In the genomic region with DNA sequence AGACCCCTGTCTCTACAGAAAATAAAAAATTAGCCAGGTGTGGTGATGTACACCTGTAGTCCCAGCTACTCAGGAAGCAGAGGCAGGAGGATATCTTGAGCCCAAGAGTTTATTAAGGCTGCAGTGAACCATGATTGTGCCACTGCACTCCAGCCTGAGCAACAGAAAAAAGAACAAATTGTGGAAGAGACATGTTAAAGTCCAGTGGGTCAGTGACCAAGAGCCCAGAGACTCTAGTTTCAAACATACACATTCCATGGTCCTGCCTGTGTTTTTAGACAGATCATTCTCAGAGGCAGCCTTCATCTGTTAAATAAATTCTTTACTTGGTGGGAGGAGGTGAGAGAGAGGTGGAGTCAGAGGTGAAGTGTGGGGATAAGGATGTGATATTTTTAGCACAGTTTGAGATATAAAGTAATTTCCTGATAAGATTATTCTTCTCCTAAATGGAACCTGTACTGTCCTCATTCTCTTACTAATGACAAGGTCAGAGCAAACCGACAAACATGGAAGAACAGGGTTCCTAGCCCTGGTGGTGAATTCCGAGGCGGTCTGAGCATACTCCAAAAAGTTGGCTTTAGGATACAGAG, we compare ENCODE assay signal across 16 cellular contexts. TPM values are rescaled to one million over a fixed set of nuclear protein-coding genes. Genes with fewer than 3 reads are reported as not detected.
DNase-seq lines count a peak whose midpoint lies in the region; ATAC-seq, FAIRE-seq and TF ChIP-seq lines count a peak whose summit lies in the region.
"Had no signal": no experiment of that assay in that cellular context is flagged by ENCODE, and none has a peak within 500 bp of the region (broad histone marks: within the 10 kb centered on the region; RNA-seq: fewer than 3 reads in every experiment).

No MANE protein-coding gene starts in this region.

- H3K4me1 Mint-ChIP-seq in dendritic cell treated with granulocyte-macrophage colony-stimulating factor and Interleukin-4, amounts not matched to agents 40 ng/mL and 50 ng/mL, for 4 days (ENCODE audit: low read depth), result peaks cover 53% of the 10 kb centered on the region
- peaks cover 63 to 98% (median 84%) of the 10 kb centered on the region in 7 donors for H3K4me1 Mint-ChIP-seq in naive thymus-derived CD4-positive, alpha-beta T cell

- no peak overlapping the region for H4K5ac ChIP-seq in IMR-90 (ENCODE audit: low read depth, low read length)

- H4K8ac ChIP-seq in IMR-90 (ENCODE audit: low read depth in 2 of 2, low read length in 2 of 2), result no peak overlapping the region

- FAIRE-seq in RCC 7860 (lab: Jason Lieb, UNC) (no peak), GM12891 (lab: Jason Lieb, UNC) (no peak)

- H3K36me3 ChIP-seq in BLaER1 treated with 17β-estradiol and CSF1 and Interleukin-3, amounts not matched to agents 10 nM and 100 nM, result peaks cover 23 to 61% (median 30%) of the 10 kb centered on the region in 11 experiments; a peak in 20 of 22 replicates
- H3K36me3 ChIP-seq in IMR-90 (ENCODE audit: control insufficient read depth, insufficient read depth, low read length), result no peaks in the 10 kb centered on the region
- H3K36me3 ChIP-seq in naive thymus-derived CD4-positive, alpha-beta T cell (ENCODE audit: control insufficient read depth in 2 of 3, insufficient read depth in 3 of 3, low read length in 3 of 3), result peaks cover 0 to 4% (median 0%) of the 10 kb centered on the region in 3 experiments
- H3K36me3 ChIP-seq in SJCRH30, result no peaks in the 10 kb centered on the region
- H3K36me3 ChIP-seq: MG63, prostate gland had no signal

- H3K23ac ChIP-seq in IMR-90 (ENCODE audit: low read depth, low read length), result peak overlapping the region; percentile 3; the same call in 1 of the 2 replicates

- H2BK120ac ChIP-seq in IMR-90 (ENCODE audit: low read depth, low read length), result no peak overlapping the region

- DNase-seq in IMR-90 (no peak), SJCRH30 (no peak), RCC 7860 (ENCODE audit: low spot score) (no peak), GM12891 (ENCODE audit: insufficient read length, low spot score) (no peak), NCI-H774 (lab: John Stamatoyannopoulos, UW) (no peak)
- no peak for DNase-seq in naive thymus-derived CD4-positive, alpha-beta T cell
- DNase-seq: AML-193; dermis blood vessel endothelial cell; MG63; OCI-M1; stimulated activated CD4-positive, alpha-beta T cell treated with anti-CD3 and anti-CD28 coated beads, Interleukin-2, amount 100 ng/mL, for 24 hours had no signal

- BruUV-seq in IMR-90 (replicated peaks; lab: Mats Ljungman, UMichigan), result no TSS peak

- no peaks in the 10 kb centered on the region for H3K27me3 Mint-ChIP-seq in dendritic cell treated with granulocyte-macrophage colony-stimulating factor and Interleukin-4, amounts not matched to agents 40 ng/mL and 50 ng/mL, for 4 days
- no peaks in the 10 kb centered on the region for H3K27me3 Mint-ChIP-seq in naive thymus-derived CD4-positive, alpha-beta T cell

- H3K9me1 ChIP-seq in IMR-90 (ENCODE audit: insufficient read depth, low read length), result peaks cover 16% of the 10 kb centered on the region

- no peak overlapping the region for H3K4me3 Mint-ChIP-seq in dendritic cell treated with granulocyte-macrophage colony-stimulating factor and Interleukin-4, amounts not matched to agents 40 ng/mL and 50 ng/mL, for 4 days
- peak overlapping the region in 9 of 10 donors; percentile 50 to 74 (median 64) for H3K4me3 Mint-ChIP-seq in naive thymus-derived CD4-positive, alpha-beta T cell
- H3K4me3 Mint-ChIP-seq: mesothelial cell of epicardium had no signal

- peak overlapping the region; percentile 2 to 64 (median 22); a peak in 17 of 22 replicates for H3K4me2 ChIP-seq in BLaER1 treated with 17β-estradiol and CSF1 and Interleukin-3, amounts not matched to agents 10 nM and 100 nM
- H3K4me2 ChIP-seq in IMR-90 (ENCODE audit: low read depth, low read length), result no peak overlapping the region

- peaks cover 0 to 100% (median 100%) of the 10 kb centered on the region in 11 experiments; a peak in 20 of 22 replicates for H4K20me1 ChIP-seq in BLaER1 treated with 17β-estradiol and CSF1 and Interleukin-3, amounts not matched to agents 10 nM and 100 nM
- peaks cover 41% of the 10 kb centered on the region; the same call in 1 of the 2 replicates for H4K20me1 ChIP-seq in IMR-90 (ENCODE audit: insufficient read depth, low read length)

- H2BK15ac ChIP-seq in IMR-90 (ENCODE audit: low read depth, low read length), result no peak overlapping the region

- CTCF ChIA-PET in IMR-90 (lab: Yijun Ruan, JAX), result no interaction called here
- CTCF ChIA-PET in naive thymus-derived CD4-positive, alpha-beta T cell (lab: Charles Lee), result interaction anchor here (0.7 kb wide), 1 partner anchor 31 kb away, joined by 3 read pairs; no protein-coding TSS in a partner anchor

- H3K18ac ChIP-seq in IMR-90 (ENCODE audit: low read depth, low read length), result no peak overlapping the region

- no peak overlapping the region for H3K14ac ChIP-seq in IMR-90 (replicated peaks; ENCODE audit: low read depth, low read length)

- TF ChIP-seq CTCF in IMR-90 (conservative IDR thresholded peaks at IDR 0.05; ENCODE audit: low read depth, low read length), result no peak

- no peak overlapping the region for H2AFZ ChIP-seq in IMR-90 (replicated peaks; ENCODE audit: low read length, poor library complexity)

- H3K36me3 Mint-ChIP-seq in dendritic cell treated with granulocyte-macrophage colony-stimulating factor and Interleukin-4, amounts not matched to agents 40 ng/mL and 50 ng/mL, for 4 days (ENCODE audit: low read depth), result peaks cover 34% of the 10 kb centered on the region
- H3K36me3 Mint-ChIP-seq in naive thymus-derived CD4-positive, alpha-beta T cell, result peaks cover 4 to 40% (median 18%) of the 10 kb centered on the region in 5 donors
- H3K36me3 Mint-ChIP-seq: mesothelial cell of epicardium had no signal

- H3K27ac ChIP-seq in BLaER1 treated with 17β-estradiol and CSF1 and Interleukin-3, amounts not matched to agents 10 nM and 100 nM, result peak overlapping the region in 4 of 11 experiments; percentile 13 to 30 (median 24); a peak in 5 of 22 replicates
- H3K27ac ChIP-seq in IMR-90 (ENCODE audit: insufficient read depth, low read length) (no peak overlapping the region), SJCRH30 (no peak overlapping the region)
- H3K27ac ChIP-seq in naive thymus-derived CD4-positive, alpha-beta T cell (ENCODE audit: low read depth, low read length), result peak overlapping the region; percentile 51
- H3K27ac ChIP-seq: prostate gland had no signal

- no peak overlapping the region; the same call in 1 of the 2 replicates for H2AK5ac ChIP-seq in IMR-90 (ENCODE audit: low read depth, low read length)

- H2AK9ac ChIP-seq in IMR-90 (replicated peaks; ENCODE audit: low read depth, low read length, poor library complexity), result no peak overlapping the region

- H3K9me3 Mint-ChIP-seq in dendritic cell treated with granulocyte-macrophage colony-stimulating factor and Interleukin-4, amounts not matched to agents 40 ng/mL and 50 ng/mL, for 4 days, result no peaks in the 10 kb centered on the region
- peaks cover 0 to 2% (median 0%) of the 10 kb centered on the region in 11 donors for H3K9me3 Mint-ChIP-seq in naive thymus-derived CD4-positive, alpha-beta T cell
- H3K9me3 Mint-ChIP-seq: mesothelial cell of epicardium had no signal

- H4K91ac ChIP-seq in IMR-90 (ENCODE audit: insufficient read depth, low read depth, low read length), result no peak overlapping the region

- H3K4me1 ChIP-seq in BLaER1 treated with 17β-estradiol and CSF1 and Interleukin-3, amounts not matched to agents 10 nM and 100 nM, result peaks cover 20 to 98% (median 54%) of the 10 kb centered on the region in 10 experiments
- peaks cover 4% of the 10 kb centered on the region for H3K4me1 ChIP-seq in IMR-90 (ENCODE audit: control insufficient read depth, insufficient read depth, low read length)
- H3K4me1 ChIP-seq in naive thymus-derived CD4-positive, alpha-beta T cell (ENCODE audit: control insufficient read depth in 2 of 2, insufficient read depth in 2 of 2, low read length in 2 of 2), result peaks cover 46 to 74% of the 10 kb centered on the region in 2 donors
- no peaks in the 10 kb centered on the region for H3K4me1 ChIP-seq in SJCRH30
- H3K4me1 ChIP-seq: prostate gland had no signal

- ATAC-seq in IMR-90 (ENCODE audit: low read depth), result no peak
- no peak for ATAC-seq in naive thymus-derived CD4-positive, alpha-beta T cell
- ATAC-seq: HCT116 had no signal

- TF ChIP-seq RAD21 in IMR-90 (IDR thresholded peaks at IDR 0.05; ENCODE audit: low read length), result no peak

- no peak overlapping the region for H2BK20ac ChIP-seq in IMR-90 (ENCODE audit: low read depth, low read length)

- intact Hi-C loops in IMR-90 (cut with micrococcal nuclease), result no loop called here
- intact Hi-C loops in dendritic cell treated with granulocyte-macrophage colony-stimulating factor and Interleukin-4, amounts not matched to agents 40 ng/mL and 50 ng/mL, for 4 days (cut with micrococcal nuclease), result no loop called here
- intact Hi-C loops in naive thymus-derived CD4-positive, alpha-beta T cell (cut with micrococcal nuclease), result loop anchor here (1.0 to 5.0 kb wide), 3 partner anchors 7 to 38 kb away; no protein-coding TSS in a partner anchor

- TF ChIP-seq POLR2A in IMR-90 (IDR thresholded peaks at IDR 0.05; ENCODE audit: low read depth, low read length), result no peak
- TF ChIP-seq POLR2A in GM12891 (IDR thresholded peaks at IDR 0.05; ENCODE audit: low read depth, low read length), result no peak

- WGBS in IMR-90 (ENCODE audit: extremely low coverage in 2 of 2, insufficient read length in 1 of 2), 2 experiments, result no CpG with 5 or more reads among the region's 3 CpGs

- H2BK5ac ChIP-seq in IMR-90 (ENCODE audit: low read depth, low read length, poor library complexity, severe bottlenecking), result no peak overlapping the region

- H3K27me3 ChIP-seq in BLaER1 treated with 17β-estradiol and CSF1 and Interleukin-3, amounts not matched to agents 10 nM and 100 nM, result no peaks in the 10 kb centered on the region
- H3K27me3 ChIP-seq in IMR-90 (ENCODE audit: control insufficient read depth, insufficient read depth, low read length) (no peaks in the 10 kb centered on the region), SJCRH30 (no peaks in the 10 kb centered on the region)
- H3K27me3 ChIP-seq in naive thymus-derived CD4-positive, alpha-beta T cell (ENCODE audit: control insufficient read depth in 2 of 2, insufficient read depth in 2 of 2, low read length in 2 of 2), result no peaks in the 10 kb centered on the region
- H3K27me3 ChIP-seq: MG63 had no signal

- H3K9me3 ChIP-seq in BLaER1 treated with 17β-estradiol and CSF1 and Interleukin-3, amounts not matched to agents 10 nM and 100 nM (replicated peaks in 1 of 11), result peaks cover 0 to 11% (median 0%) of the 10 kb centered on the region in 11 experiments; a peak in 1 of 22 replicates
- H3K9me3 ChIP-seq in IMR-90 (ENCODE audit: control insufficient read depth, insufficient read depth, low read length), result no peaks in the 10 kb centered on the region
- no peaks in the 10 kb centered on the region for H3K9me3 ChIP-seq in naive thymus-derived CD4-positive, alpha-beta T cell (ENCODE audit: control insufficient read depth in 2 of 3, low read length in 3 of 3)
- no peaks in the 10 kb centered on the region for H3K9me3 ChIP-seq in SJCRH30 (replicated peaks)
- H3K9me3 ChIP-seq: MG63, prostate gland had no signal

- dilution Hi-C loops in IMR-90 (cut with HindIII; ENCODE audit: low sequenced_read_pairs, unreplicated experiment), result no loop called here

- no peak overlapping the region for H3K9ac ChIP-seq in BLaER1 treated with 17β-estradiol and CSF1 and Interleukin-3, amounts not matched to agents 10 nM and 100 nM
- no peak overlapping the region for H3K9ac ChIP-seq in IMR-90 (ENCODE audit: low read depth, low read length)

- POLR2A ChIA-PET in IMR-90 (lab: Charles Lee; ENCODE audit: unreplicated experiment), result no interaction called here
- POLR2A ChIA-PET in naive thymus-derived CD4-positive, alpha-beta T cell (lab: Charles Lee), result interaction anchor here (0.9 to 1.3 kb wide), 5 partner anchors 9 to 49 kb away, joined by 3 to 7 read pairs (median 3); no protein-coding TSS in a partner anchor

- no peak overlapping the region for H3K4ac ChIP-seq in IMR-90 (ENCODE audit: low read depth, low read length)

- H3K56ac ChIP-seq in IMR-90 (ENCODE audit: extremely low read depth, insufficient read depth, low read length), result no peak overlapping the region

- in situ Hi-C loops in IMR-90 (cut with MboI; ENCODE audit: low sequenced_read_pairs), result no loop called here

- peaks cover 23 to 80% of the 10 kb centered on the region in 2 experiments for H3K79me1 ChIP-seq in IMR-90 (ENCODE audit: low read depth in 1 of 2, low read length in 2 of 2)

- peak overlapping the region; percentile 45 for H3K27ac Mint-ChIP-seq in dendritic cell treated with granulocyte-macrophage colony-stimulating factor and Interleukin-4, amounts not matched to agents 40 ng/mL and 50 ng/mL, for 4 days
- H3K27ac Mint-ChIP-seq in naive thymus-derived CD4-positive, alpha-beta T cell, result peak overlapping the region in 8 of 9 donors; percentile 81 to 94 (median 84)
- H3K27ac Mint-ChIP-seq: mesothelial cell of epicardium had no signal

- H3K4me3 ChIP-seq in BLaER1 treated with 17β-estradiol and CSF1 and Interleukin-3, amounts not matched to agents 10 nM and 100 nM, result no peak overlapping the region
- H3K4me3 ChIP-seq in IMR-90 (ENCODE audit: insufficient read depth, low read depth, low read length), result no peak overlapping the region
- H3K4me3 ChIP-seq in naive thymus-derived CD4-positive, alpha-beta T cell (ENCODE audit: low read length), result no peak overlapping the region
- no peak overlapping the region for H3K4me3 ChIP-seq in SJCRH30
- H3K4me3 ChIP-seq: MG63, prostate gland had no signal

RNA-seq across cellular contexts. Expression of a gene that starts 48.7 kb away (rescaled TPM):
- total RNA-seq in IMR-90 (2012; rRNA removed), result 21.4 and 39.3 TPM in 2 replicates
- polyA plus RNA-seq in IMR-90 (2012; rRNA removed), result 14.2 and 18.7 TPM in 2 replicates
- 10.9 and 12.2 TPM in 2 replicates for polyA plus RNA-seq in IMR-90 (2012; cell fraction: cytosol; rRNA removed)
- 8.4 and 13.6 TPM in 2 replicates for polyA plus RNA-seq in IMR-90 (2012; cell fraction: nucleus; rRNA removed; ENCODE audit: low replicate concordance)
- total RNA-seq in naive thymus-derived CD4-positive, alpha-beta T cell, result 100 to 1,000 TPM in 4 of 5 experiments, 10 to 100 TPM in 1; 79.0 to 200 (median 107) TPM
- 1 to 10 TPM; 4.4 to 5.5 TPM for polyA plus RNA-seq in naive thymus-derived CD4-positive, alpha-beta T cell
- 25.3 and 27.2 TPM in 2 replicates for total RNA-seq in SJCRH30 (2014; rRNA removed; shearing (Covaris generic))
- polyA plus RNA-seq in GM12891 (2012; ENCODE audit: low read depth, missing spikeins), result 25.4 TPM

Comparison
In these comparisons a context has a peak if more than half of its experiments do, and no peak if none do; other contexts are left out.
1. intact Hi-C loops: an anchor here in naive thymus-derived CD4-positive, alpha-beta T cell (1.0 to 5.0 kb wide); none called in IMR-90 and dendritic cell treated with granulocyte-macrophage colony-stimulating factor and Interleukin-4, amounts not matched to agents 40 ng/mL and 50 ng/mL, for 4 days.